In genomic region chr5:76673125-76673524, GRCh38 we compare ENCODE assay signal across 36 cellular contexts. TPM values are rescaled to one million over a fixed set of nuclear protein-coding genes. Genes with fewer than 3 reads are reported as not detected.
"Had no signal": no experiment of that assay in that cellular context is flagged by ENCODE, and none has a peak within 500 bp of the region (broad histone marks: within the 10 kb centered on the region; RNA-seq: fewer than 3 reads in every experiment).

No MANE protein-coding gene starts in this region.

- H3K4me1 Mint-ChIP-seq: activated CD4-positive, alpha-beta memory T cell treated with anti-CD3 and anti-CD28 coated beads, Interleukin-2, amount 10 ng/mL, durations not matched to agents 7 days and 5 days; activated CD4-positive, alpha-beta T cell treated with anti-CD3 and anti-CD28 coated beads for 36 hours; activated CD8-positive, alpha-beta memory T cell treated with anti-CD3 and anti-CD28 coated beads, Interleukin-2, amount 10 ng/mL, durations not matched to agents 7 days and 5 days; activated naive CD4-positive, alpha-beta T cell treated with anti-CD3 and anti-CD28 coated beads, Interleukin-2, amount 10 ng/mL, durations not matched to agents 7 days and 5 days; activated naive CD8-positive, alpha-beta T cell treated with anti-CD3 and anti-CD28 coated beads, Interleukin-2, amount 50 U/mL, for 24 hours; brain had no signal

- H3K4me1 ChIP-seq: Peyer's patch had no signal

- H3K4me3 Mint-ChIP-seq: activated CD4-positive, alpha-beta memory T cell treated with anti-CD3 and anti-CD28 coated beads, Interleukin-2, amount 10 ng/mL, durations not matched to agents 7 days and 5 days; activated CD4-positive, alpha-beta T cell treated with anti-CD3 and anti-CD28 coated beads for 36 hours; activated CD8-positive, alpha-beta memory T cell treated with anti-CD3 and anti-CD28 coated beads, Interleukin-2, amount 10 ng/mL, durations not matched to agents 7 days and 5 days; activated naive CD4-positive, alpha-beta T cell treated with anti-CD3 and anti-CD28 coated beads, Interleukin-2, amount 10 ng/mL, durations not matched to agents 7 days and 5 days; activated naive CD8-positive, alpha-beta T cell; activated naive CD8-positive, alpha-beta T cell treated with anti-CD3 and anti-CD28 coated beads, Interleukin-2, amount 50 U/mL, for 24 hours; brain; T-helper 2 cell treated with Interferon-gamma antibody and Interleukin-4, amounts not matched to agents 5 μg/mL and 100 μg/mL, for 36 hours had no signal

- H3K27ac Mint-ChIP-seq: activated CD4-positive, alpha-beta memory T cell treated with anti-CD3 and anti-CD28 coated beads, Interleukin-2, amount 10 ng/mL, durations not matched to agents 7 days and 5 days; activated CD4-positive, alpha-beta T cell treated with anti-CD3 and anti-CD28 coated beads for 36 hours; activated CD8-positive, alpha-beta memory T cell treated with anti-CD3 and anti-CD28 coated beads, Interleukin-2, amount 10 ng/mL, durations not matched to agents 7 days and 5 days; activated naive CD4-positive, alpha-beta T cell treated with anti-CD3 and anti-CD28 coated beads, Interleukin-2, amount 10 ng/mL, durations not matched to agents 7 days and 5 days; activated naive CD8-positive, alpha-beta T cell; activated naive CD8-positive, alpha-beta T cell treated with anti-CD3 and anti-CD28 coated beads, Interleukin-2, amount 50 U/mL, for 24 hours; brain; T-helper 2 cell treated with Interferon-gamma antibody and Interleukin-4, amounts not matched to agents 5 μg/mL and 100 μg/mL, for 36 hours had no signal

- DNase-seq: activated CD4-positive, alpha-beta memory T cell treated with anti-CD3 and anti-CD28 coated beads, Interleukin-2, amount 10 ng/mL, durations not matched to agents 7 days and 5 days; activated CD4-positive, alpha-beta T cell treated with anti-CD3 and anti-CD28 coated beads for 36 hours; activated CD4-positive, alpha-beta T cell treated with anti-CD3 and anti-CD28 coated beads, Interleukin-2, amount 50 U/mL, for 1 hour; activated CD8-positive, alpha-beta memory T cell treated with anti-CD3 and anti-CD28 coated beads for 24 hours; activated CD8-positive, alpha-beta memory T cell treated with anti-CD3 and anti-CD28 coated beads, Interleukin-2, amount 10 ng/mL, durations not matched to agents 7 days and 5 days; activated CD8-positive, alpha-beta memory T cell treated with anti-CD3 and anti-CD28 coated beads, Interleukin-2, amount 50 U/mL, for 48 hours; activated effector memory CD4-positive, alpha-beta T cell treated with Interleukin-2 at 50 U/mL for 16 hours; activated naive CD4-positive, alpha-beta T cell treated with anti-CD3 and anti-CD28 coated beads, Interleukin-2, amount 10 ng/mL, durations not matched to agents 7 days and 5 days; activated naive CD8-positive, alpha-beta T cell treated with anti-CD3 and anti-CD28 coated beads, Interleukin-2, amount 50 U/mL, for 24 hours; activated T-cell treated with anti-CD3 and anti-CD28 coated beads, Interleukin-2, amount 50 U/mL, for 48 hours; anterior cingulate cortex; caudate nucleus; MM.1S; MV-4-11; NCI-H1092; NCI-H1436 treated with DMSO at 0.1 percent for 48 hours; NCI-H1694 treated with DMSO at 0.1 percent for 48 hours; NCI-H2029; NCI-H345; NCI-H526; NCI-H748 treated with DMSO at 0.1 percent for 48 hours; NK-92 treated with Interleukin-12 subunit alpha and Interleukin-12 subunit beta, amount 100 ng/mL, for 24 hours; PC-3; Peyer's patch; SIG-M5 had no signal

- H3K9me3 Mint-ChIP-seq: activated CD4-positive, alpha-beta memory T cell treated with anti-CD3 and anti-CD28 coated beads, Interleukin-2, amount 10 ng/mL, durations not matched to agents 7 days and 5 days; activated naive CD4-positive, alpha-beta T cell treated with anti-CD3 and anti-CD28 coated beads, Interleukin-2, amount 10 ng/mL, durations not matched to agents 7 days and 5 days; activated naive CD8-positive, alpha-beta T cell treated with anti-CD3 and anti-CD28 coated beads, Interleukin-2, amount 50 U/mL, for 24 hours; brain; T-helper 2 cell treated with Interferon-gamma antibody and Interleukin-4, amounts not matched to agents 5 μg/mL and 100 μg/mL, for 36 hours had no signal

- H3K27me3 ChIP-seq: Peyer's patch had no signal

- H3K9me3 ChIP-seq: Peyer's patch had no signal

- H3K27ac ChIP-seq: KMS-11, Peyer's patch, RWPE1 had no signal

- H3K27me3 Mint-ChIP-seq: activated CD4-positive, alpha-beta memory T cell treated with anti-CD3 and anti-CD28 coated beads, Interleukin-2, amount 10 ng/mL, durations not matched to agents 7 days and 5 days; activated CD4-positive, alpha-beta T cell treated with anti-CD3 and anti-CD28 coated beads for 36 hours; activated CD8-positive, alpha-beta memory T cell treated with anti-CD3 and anti-CD28 coated beads, Interleukin-2, amount 10 ng/mL, durations not matched to agents 7 days and 5 days; activated naive CD4-positive, alpha-beta T cell treated with anti-CD3 and anti-CD28 coated beads, Interleukin-2, amount 10 ng/mL, durations not matched to agents 7 days and 5 days; activated naive CD8-positive, alpha-beta T cell; activated naive CD8-positive, alpha-beta T cell treated with anti-CD3 and anti-CD28 coated beads, Interleukin-2, amount 50 U/mL, for 24 hours had no signal

- FAIRE-seq: bronchial epithelial cell, TTC549 had no signal

- H3K4me3 ChIP-seq: Peyer's patch had no signal

- ATAC-seq: activated CD4-positive, alpha-beta T cell treated with anti-CD3 and anti-CD28 coated beads for 36 hours; activated CD4-positive, CD25-positive, alpha-beta regulatory T cell treated with anti-CD3 and anti-CD28 coated beads, Interleukin-2, amount 50 U/mL, for 24 hours; activated CD8-positive, alpha-beta memory T cell treated with anti-CD3 and anti-CD28 coated beads, Interleukin-2, amount 10 ng/mL, durations not matched to agents 7 days and 5 days; activated naive CD8-positive, alpha-beta T cell treated with anti-CD3 and anti-CD28 coated beads, Interleukin-2, amount 50 U/mL, for 24 hours; Right ventricle myocardium inferior had no signal

RNA-seq across cellular contexts. Expression of gene F2RL2, which starts 49.9 kb away (rescaled TPM):
- total RNA-seq: activated CD4-positive, alpha-beta memory T cell treated with anti-CD3 and anti-CD28 coated beads, Interleukin-2, amount 10 ng/mL, durations not matched to agents 7 days and 5 days; activated CD4-positive, alpha-beta T cell treated with anti-CD3 and anti-CD28 coated beads for 36 hours; SK-MEL-5; T-helper 1 cell treated with Interleukin-12 subunit alpha and Interleukin-12 subunit beta and Interleukin-4 antibody, amounts not matched to agents 30 ng/mL and 1 ng/mL, for 36 hours had no signal
